ENCODE assay signal across 9 cellular contexts in the genomic region with DNA sequence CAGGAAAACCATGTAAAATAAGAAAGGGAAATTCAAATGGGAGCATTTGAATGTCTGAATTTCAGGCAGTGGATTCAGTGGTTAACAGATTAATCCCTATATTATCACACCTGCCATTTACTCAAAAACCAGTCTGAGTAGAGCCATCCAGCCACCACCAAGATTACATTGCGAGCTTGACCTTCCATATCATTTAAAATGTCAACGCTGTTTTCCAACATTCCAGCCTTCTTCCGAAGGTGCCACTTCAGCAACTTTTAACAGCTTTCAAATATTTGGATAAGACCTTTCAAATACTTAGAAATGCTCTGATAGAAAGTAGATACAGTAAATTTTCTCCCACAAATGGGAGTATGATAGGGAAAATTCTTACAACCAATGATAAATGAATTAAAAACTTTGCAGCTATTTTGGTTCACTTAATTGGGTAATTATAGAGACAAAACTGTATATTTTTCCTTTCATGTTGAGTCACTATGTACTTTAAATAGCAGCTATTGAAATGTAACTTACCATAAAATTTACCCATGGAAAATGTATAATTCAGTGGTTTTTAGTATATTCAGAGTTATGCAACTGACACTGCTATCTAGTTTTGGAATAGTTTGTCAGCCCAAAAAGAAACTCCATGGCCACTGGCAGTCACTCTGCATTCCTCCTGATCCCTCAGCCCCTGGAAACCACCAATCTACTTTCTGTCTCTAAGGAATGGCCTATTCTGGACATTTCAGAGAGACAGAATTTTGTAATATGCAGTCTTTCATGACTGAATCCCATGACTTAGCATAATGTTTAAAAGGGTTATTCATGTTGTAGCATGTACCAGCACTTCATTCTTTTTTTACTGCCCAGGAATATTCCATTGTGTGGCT. TPM values are rescaled to one million over a fixed set of nuclear protein-coding genes. Genes with fewer than 3 reads are reported as not detected.
DNase-seq lines count a peak whose midpoint lies in the region; ATAC-seq and TF ChIP-seq lines count a peak whose summit lies in the region.
"Had no signal": no experiment of that assay in that cellular context is flagged by ENCODE, and none has a peak within 500 bp of the region (broad histone marks: within the 10 kb centered on the region; RNA-seq: fewer than 3 reads in every experiment).

No MANE protein-coding gene starts in this region.

- POLR2A ChIA-PET in BJ (lab: Charles Lee), result interaction anchor here (0.6 kb wide), 1 partner anchor 65 kb away, joined by 3 read pairs; no protein-coding TSS in a partner anchor

- DNase-seq in BJ (ENCODE audit: low read depth), result peak; percentile 48
- DNase-seq in MG63, result peak; percentile 16
- peak; percentile 50 for DNase-seq in mammary epithelial cell
- DNase-seq in iPS-NIHi11 (ENCODE audit: low spot score), result no peak
- no peak for DNase-seq in suprapubic skin (ENCODE audit: low spot score in 2 of 2)
- DNase-seq: RPMI8226 had no signal

- WGBS in mammary epithelial cell (ENCODE audit: low coverage, missing lambda C conversion rate), result 74% methylated on average over 3 of the region's 3 CpGs
- 77% methylated on average over 3 of the region's 3 CpGs for WGBS in suprapubic skin

- no TSS peak for BruUV-seq in mammary epithelial cell (replicated peaks; lab: Mats Ljungman, UMichigan)

- ATAC-seq in GM21619 (IDR thresholded peaks at IDR 0.05; ENCODE audit: unreplicated experiment), result no peak
- ATAC-seq in GM21423 (IDR thresholded peaks at IDR 0.05; ENCODE audit: unreplicated experiment), result no peak

- H3K79me2 ChIP-seq in mammary epithelial cell (ENCODE audit: insufficient read depth, low read length), result peaks cover 100% of the 10 kb centered on the region

- H3K9ac ChIP-seq in mammary epithelial cell (ENCODE audit: insufficient read depth, low read length) (no peak overlapping the region), mucosa of rectum (ENCODE audit: low read depth in 1 of 2, low read length in 2 of 2) (peak overlapping the region; percentile 24)

- no peak overlapping the region for H2AFZ ChIP-seq in mammary epithelial cell (ENCODE audit: low read depth, low read length)

- TF ChIP-seq CTCF in BJ (IDR thresholded peaks at IDR 0.05; ENCODE audit: insufficient read depth, low read depth, low read length) (no peak), mammary epithelial cell (conservative IDR thresholded peaks at IDR 0.05 in 1 of 2, IDR thresholded peaks at IDR 0.05 in 1 of 2; ENCODE audit: extremely low read depth in 1 of 2, insufficient read depth in 1 of 2, low read depth in 1 of 2, low read length in 2 of 2) (no peak), suprapubic skin (IDR thresholded peaks at IDR 0.05) (no peak)

- peak overlapping the region; percentile 54 for H3K27ac ChIP-seq in mammary epithelial cell (ENCODE audit: insufficient read depth, low read depth, low read length)
- H3K27ac ChIP-seq in mucosa of rectum (ENCODE audit: low read depth in 2 of 2, low read length in 2 of 2), result peak overlapping the region; percentile 25 to 64
- no peak overlapping the region for H3K27ac ChIP-seq in suprapubic skin

- H3K27me3 ChIP-seq in BJ (ENCODE audit: control insufficient read depth, insufficient read depth, low read length), result no peaks in the 10 kb centered on the region
- H3K27me3 ChIP-seq in MG63, result no peaks in the 10 kb centered on the region
- no peaks in the 10 kb centered on the region for H3K27me3 ChIP-seq in mammary epithelial cell (ENCODE audit: insufficient read depth, low read length)
- no peaks in the 10 kb centered on the region for H3K27me3 ChIP-seq in mucosa of rectum (ENCODE audit: control insufficient read depth in 2 of 2, insufficient read depth in 2 of 2, low read length in 2 of 2)
- no peaks in the 10 kb centered on the region for H3K27me3 ChIP-seq in suprapubic skin

- TF ChIP-seq POLR2A in suprapubic skin (IDR thresholded peaks at IDR 0.05), result no peak

- H3K4me1 ChIP-seq in mammary epithelial cell (ENCODE audit: insufficient read depth, low read length) (peaks cover 31% of the 10 kb centered on the region), mucosa of rectum (ENCODE audit: control insufficient read depth in 2 of 2, insufficient read depth in 2 of 2, low read length in 2 of 2) (peaks cover 55 to 78% of the 10 kb centered on the region in 2 donors), suprapubic skin (peaks cover 40% of the 10 kb centered on the region)

- CTCF ChIA-PET in BJ (lab: Yijun Ruan, JAX), result interaction anchor here (0.9 kb wide), 1 partner anchor 93 kb away, joined by 3 read pairs; no protein-coding TSS in a partner anchor
- CTCF ChIA-PET in mammary epithelial cell (lab: Charles Lee; ENCODE audit: low non-redundant PET), result no interaction called here

- intact Hi-C loops in mammary epithelial cell (cut with micrococcal nuclease), result no loop called here

- H3K4me3 ChIP-seq in BJ (ENCODE audit: low read depth, low read length) (no peak overlapping the region), MG63 (no peak overlapping the region), mammary epithelial cell (replicated peaks in 1 of 3; ENCODE audit: insufficient read depth in 1 of 3, low read depth in 2 of 3, low read length in 3 of 3) (no peak overlapping the region), mucosa of rectum (ENCODE audit: low read length in 2 of 2) (no peak overlapping the region), suprapubic skin (no peak overlapping the region)

- H4K20me1 ChIP-seq in mammary epithelial cell (ENCODE audit: insufficient read depth, low read length), result peaks cover 22% of the 10 kb centered on the region

- H3K36me3 ChIP-seq in BJ (ENCODE audit: control insufficient read depth, insufficient read depth, low read length) (no peaks in the 10 kb centered on the region), MG63 (peaks cover 26% of the 10 kb centered on the region), mammary epithelial cell (ENCODE audit: insufficient read depth, low read length) (peaks cover 3% of the 10 kb centered on the region), mucosa of rectum (ENCODE audit: control insufficient read depth in 2 of 2, insufficient read depth in 2 of 2, low read length in 2 of 2) (peaks cover 0 to 2% of the 10 kb centered on the region in 2 donors), suprapubic skin (no peaks in the 10 kb centered on the region)

- H3K9me3 ChIP-seq in MG63, result no peaks in the 10 kb centered on the region
- no peaks in the 10 kb centered on the region for H3K9me3 ChIP-seq in mammary epithelial cell (replicated peaks; ENCODE audit: insufficient read depth, low read length)
- no peaks in the 10 kb centered on the region for H3K9me3 ChIP-seq in mucosa of rectum (ENCODE audit: control insufficient read depth in 2 of 2, low read length in 2 of 2)
- no peaks in the 10 kb centered on the region for H3K9me3 ChIP-seq in suprapubic skin

- dilution Hi-C loops in mammary epithelial cell (cut with HindIII; ENCODE audit: low sequenced_read_pairs), result no loop called here

- no peak overlapping the region for H3K4me2 ChIP-seq in mammary epithelial cell (ENCODE audit: insufficient read depth, low read depth, low read length)

- no peak for TF ChIP-seq EP300 in suprapubic skin (IDR thresholded peaks at IDR 0.05)

- in situ Hi-C loops in mammary epithelial cell (cut with MboI; ENCODE audit: low sequenced_read_pairs in 2 of 2), result loop anchor here in 1 of 2 donors (10.0 to 25.0 kb wide), 2 partner anchors 177 to 315 kb away; no protein-coding TSS in a partner anchor

RNA-seq across cellular contexts. Expression of a gene that starts 21.6 kb away (rescaled TPM):
- polyA plus RNA-seq in BJ (2011; rRNA removed) (113 and 117 TPM in 2 replicates), mammary epithelial cell (171 TPM)
- polyA minus RNA-seq in BJ (2011; rRNA and poly(A)+ RNA removed), result 76.5 and 83.8 TPM in 2 replicates
- total RNA-seq in MG63 (2014; rRNA removed; shearing (Covaris generic); ENCODE audit: low replicate concordance), result 226 and 236 TPM in 2 replicates
- total RNA-seq in mammary epithelial cell (100 to 1,000 TPM; 164 to 240 TPM), suprapubic skin (100 to 1,000 TPM; 154 to 394 (median 238) TPM)
- 213 TPM for polyA minus RNA-seq in mammary epithelial cell

Comparison
In these comparisons a context has a peak if more than half of its experiments do, and no peak if none do; other contexts are left out.
1. DNase-seq: peak in BJ (single experiment), MG63 (single experiment) and mammary epithelial cell (single experiment); none in iPS-NIHi11 (single experiment) and suprapubic skin (0 of 2).